Comparison of ENCODE assay signal across 1 cellular context in genomic region chr16:57349212-57350031, GRCh38.
TF ChIP-seq lines count a peak whose summit lies in the region.

No MANE protein-coding gene starts in this region.

TF ChIP-seq in H1, 55 proteins besides CTCF, POLR2A, EP300 and RAD21:
- TF ChIP-seq KDM1A (IDR thresholded peaks at IDR 0.05; ENCODE audit: borderline replicate concordance, low read length) (no peak), KDM4A (IDR thresholded peaks at IDR 0.05; ENCODE audit: low read depth, low read length, severe bottlenecking) (no peak), SIX5 (IDR thresholded peaks at IDR 0.05; ENCODE audit: low read depth, low read length) (no peak), CHD1 (IDR thresholded peaks at IDR 0.05; ENCODE audit: low read depth, low read length) (no peak), RFX5 (IDR thresholded peaks at IDR 0.05; ENCODE audit: borderline replicate concordance, low read depth, low read length) (no peak), BACH1 (IDR thresholded peaks at IDR 0.05; ENCODE audit: low read length) (no peak), BRCA1 (IDR thresholded peaks at IDR 0.05; ENCODE audit: low read depth, low read length) (no peak), SUZ12 (IDR thresholded peaks at IDR 0.05; ENCODE audit: low read length) (no peak), EZH2 (IDR thresholded peaks at IDR 0.05; ENCODE audit: low read depth, low read length, severe bottlenecking) (no peak), SIN3A (conservative IDR thresholded peaks at IDR 0.05 in 1 of 2, IDR thresholded peaks at IDR 0.05 in 1 of 2; ENCODE audit: low read depth in 1 of 2, low read length in 2 of 2) (no peak), TEAD4 (IDR thresholded peaks at IDR 0.05; ENCODE audit: low read depth, low read length) (no peak), GTF2F1 (IDR thresholded peaks at IDR 0.05; ENCODE audit: borderline replicate concordance, low read depth, low read length) (no peak), KDM5A (IDR thresholded peaks at IDR 0.05; ENCODE audit: low read length) (no peak), CBX8 (IDR thresholded peaks at IDR 0.05; ENCODE audit: borderline replicate concordance, low read depth, low read length) (no peak), CBX5 (IDR thresholded peaks at IDR 0.05; ENCODE audit: low read depth, low read length) (no peak), CEBPB (IDR thresholded peaks at IDR 0.05; ENCODE audit: low read depth, low read length) (no peak), BCL11A (IDR thresholded peaks at IDR 0.05; ENCODE audit: low read depth in 2 of 2, low read length in 2 of 2) (no peak)
